ENCODE assay signal across 19 cellular contexts in genomic region chr9:4567601-4568000, GRCh38.
"Had no signal": no experiment of that assay in that cellular context is flagged by ENCODE, and none has a peak within 500 bp of the region (broad histone marks: within the 10 kb centered on the region; RNA-seq: fewer than 3 reads in every experiment).

No MANE protein-coding gene starts in this region.

- H3K27ac ChIP-seq: epithelial cell of prostate, esophagus squamous epithelium, gastroesophageal sphincter, neutrophil, stomach had no signal

- DNase-seq: effector CD4-positive, alpha-beta T cell; endodermal cell; esophagus squamous epithelium; foreskin fibroblast; glutamatergic neuron; islet precursor cell; mucosa of descending colon; naive thymus-derived CD8-positive, alpha-beta T cell; posterior cingulate gyrus; right cardiac atrium; small intestine; stimulated activated CD4-positive, alpha-beta T cell treated with anti-CD3 and anti-CD28 coated beads, Interleukin-12 subunit alpha, Interleukin-12 subunit beta, amount 100 ng/mL, for 4 hours; stimulated activated naive CD4-positive, alpha-beta T cell; stomach had no signal

- H3K9me3 ChIP-seq: esophagus squamous epithelium, gastroesophageal sphincter, mucosa of descending colon, neutrophil, stomach had no signal

- H3K27me3 Mint-ChIP-seq: naive thymus-derived CD8-positive, alpha-beta T cell had no signal

- H3K4me3 Mint-ChIP-seq: dendritic cell treated with granulocyte-macrophage colony-stimulating factor and Interleukin-4, amounts not matched to agents 40 ng/mL and 50 ng/mL, for 4 days; endodermal cell; naive thymus-derived CD8-positive, alpha-beta T cell had no signal

- H3K4me3 ChIP-seq: esophagus squamous epithelium, gastroesophageal sphincter, mucosa of descending colon, stomach had no signal

- H3K36me3 ChIP-seq: esophagus squamous epithelium, neutrophil had no signal

- FAIRE-seq: colon, small intestine had no signal

- H3K9me3 Mint-ChIP-seq: endodermal cell had no signal

- H3K27me3 ChIP-seq: esophagus squamous epithelium, gastroesophageal sphincter, stomach had no signal

- H3K27ac Mint-ChIP-seq: dendritic cell treated with granulocyte-macrophage colony-stimulating factor and Interleukin-4, amounts not matched to agents 40 ng/mL and 50 ng/mL, for 4 days; endodermal cell had no signal

- H3K4me1 Mint-ChIP-seq: endodermal cell had no signal

- H3K4me1 ChIP-seq: esophagus squamous epithelium, gastroesophageal sphincter had no signal
